ENCODE assay signal across 8 cellular contexts in genomic region chr11:119335091-119335654, GRCh38. TPM values are rescaled to one million over a fixed set of nuclear protein-coding genes. Genes with fewer than 3 reads are reported as not detected.
DNase-seq lines count a peak whose midpoint lies in the region; ATAC-seq, FAIRE-seq and TF ChIP-seq lines count a peak whose summit lies in the region.

No MANE protein-coding gene starts in this region.

- ATAC-seq in activated CD4-positive, alpha-beta T cell treated with anti-CD3 and anti-CD28 coated beads for 36 hours = no peak
- ATAC-seq in activated naive CD8-positive, alpha-beta T cell treated with anti-CD3 and anti-CD28 coated beads, Interleukin-2, amount 50 U/mL, for 24 hours = no peak
- ATAC-seq in left lobe of liver (no peak), HG02642 (IDR thresholded peaks at IDR 0.05; ENCODE audit: poor library complexity, unreplicated experiment) (no peak)

- peaks cover 29% of the 10 kb centered on the region for H3K4me1 Mint-ChIP-seq in activated CD4-positive, alpha-beta T cell treated with anti-CD3 and anti-CD28 coated beads for 36 hours
- peaks cover 27% of the 10 kb centered on the region for H3K4me1 Mint-ChIP-seq in activated naive CD8-positive, alpha-beta T cell treated with anti-CD3 and anti-CD28 coated beads, Interleukin-2, amount 50 U/mL, for 24 hours

- no peaks in the 10 kb centered on the region for H3K27me3 ChIP-seq in testis

- no peak for TF ChIP-seq CTCF in testis (IDR thresholded peaks at IDR 0.05)

- H3K36me3 Mint-ChIP-seq in activated CD4-positive, alpha-beta T cell treated with anti-CD3 and anti-CD28 coated beads for 36 hours (ENCODE audit: low read depth) = peaks cover 7% of the 10 kb centered on the region
- H3K36me3 Mint-ChIP-seq in activated naive CD8-positive, alpha-beta T cell treated with anti-CD3 and anti-CD28 coated beads, Interleukin-2, amount 50 U/mL, for 24 hours (ENCODE audit: low read depth) = peaks cover 7% of the 10 kb centered on the region

- no peaks in the 10 kb centered on the region for H3K36me3 ChIP-seq in testis (ENCODE audit: low read depth, missing control alignments)

- intact Hi-C loops in activated CD4-positive, alpha-beta T cell treated with anti-CD3 and anti-CD28 coated beads for 36 hours (cut with DNase I, micrococcal nuclease) = loop anchor here in 1 of 2 experiments (5.0 kb wide), 1 partner anchor 137 kb away; no protein-coding TSS in a partner anchor
- intact Hi-C loops in testis (cut with DNase I; ENCODE audit: low total_unique reads) = no loop called here

- CTCF ChIA-PET in activated CD4-positive, alpha-beta T cell treated with anti-CD3 and anti-CD28 coated beads for 36 hours (lab: Charles Lee) = interaction anchor here (1.4 kb wide), 2 partner anchors 8 to 21 kb away, joined by 4 read pairs; no protein-coding TSS in a partner anchor

- no peak for DNase-seq in activated CD4-positive, alpha-beta T cell treated with anti-CD3 and anti-CD28 coated beads for 36 hours
- no peak for DNase-seq in activated CD4-positive, alpha-beta T cell treated with anti-CD3 and anti-CD28 coated beads for 48 hours
- no peak for DNase-seq in activated naive CD8-positive, alpha-beta T cell treated with anti-CD3 and anti-CD28 coated beads, Interleukin-2, amount 50 U/mL, for 24 hours
- DNase-seq in left lobe of liver (ENCODE audit: low spot score) (peak; percentile 47), testis (no peak), DMS153 (lab: John Stamatoyannopoulos, UW) (no peak), RCC 7860 (ENCODE audit: low spot score) (no peak)

- no peak for FAIRE-seq in RCC 7860 (lab: Jason Lieb, UNC)

- POLR2A ChIA-PET in activated CD4-positive, alpha-beta T cell treated with anti-CD3 and anti-CD28 coated beads for 36 hours (lab: Charles Lee) = interaction anchor here (0.6 kb wide), 1 partner anchor 20 kb away, joined by 3 read pairs; no protein-coding TSS in a partner anchor

- peak overlapping the region; percentile 60 to 92 for H3K27ac ChIP-seq in testis

- peaks cover 9% of the 10 kb centered on the region for H3K27me3 Mint-ChIP-seq in activated CD4-positive, alpha-beta T cell treated with anti-CD3 and anti-CD28 coated beads for 36 hours
- peaks cover 17% of the 10 kb centered on the region for H3K27me3 Mint-ChIP-seq in activated naive CD8-positive, alpha-beta T cell treated with anti-CD3 and anti-CD28 coated beads, Interleukin-2, amount 50 U/mL, for 24 hours

- WGBS in testis, 2 donors = 42 to 57% methylated on average over 8 to 15 of the region's 15 CpGs

- H3K27ac Mint-ChIP-seq in activated CD4-positive, alpha-beta T cell treated with anti-CD3 and anti-CD28 coated beads for 36 hours = peak overlapping the region; percentile 99
- peak overlapping the region; percentile 94 for H3K27ac Mint-ChIP-seq in activated naive CD8-positive, alpha-beta T cell treated with anti-CD3 and anti-CD28 coated beads, Interleukin-2, amount 50 U/mL, for 24 hours

- peaks cover 23% of the 10 kb centered on the region for H3K4me1 ChIP-seq in testis

- H3K9me3 ChIP-seq in testis = no peaks in the 10 kb centered on the region

- TF ChIP-seq POLR2A in testis (IDR thresholded peaks at IDR 0.05) = no peak

- no peaks in the 10 kb centered on the region for H3K9me3 Mint-ChIP-seq in activated CD4-positive, alpha-beta T cell treated with anti-CD3 and anti-CD28 coated beads for 36 hours (ENCODE audit: low read depth)
- H3K9me3 Mint-ChIP-seq in activated naive CD8-positive, alpha-beta T cell treated with anti-CD3 and anti-CD28 coated beads, Interleukin-2, amount 50 U/mL, for 24 hours = no peaks in the 10 kb centered on the region

- peak overlapping the region; percentile 70 to 95 for H3K4me3 ChIP-seq in testis

- peak overlapping the region; percentile 99 for H3K4me3 Mint-ChIP-seq in activated CD4-positive, alpha-beta T cell treated with anti-CD3 and anti-CD28 coated beads for 36 hours
- peak overlapping the region; percentile 96 for H3K4me3 Mint-ChIP-seq in activated naive CD8-positive, alpha-beta T cell treated with anti-CD3 and anti-CD28 coated beads, Interleukin-2, amount 50 U/mL, for 24 hours

RNA-seq across cellular contexts. Expression of gene RNF26, which starts 0.8 kb away (rescaled TPM):
- total RNA-seq in activated CD4-positive, alpha-beta T cell treated with anti-CD3 and anti-CD28 coated beads for 36 hours = 10 to 100 TPM; 29.9 TPM
- total RNA-seq in left lobe of liver (15.0 TPM), testis (10 to 100 TPM; 28.2 to 31.0 TPM)
- 37.1 TPM for polyA plus RNA-seq in testis (ENCODE audit: insufficient read depth, low read depth, low replicate concordance)

RNA-seq across cellular contexts. Expression of gene C1QTNF5, which starts 5.5 kb away (rescaled TPM):
- total RNA-seq in activated CD4-positive, alpha-beta T cell treated with anti-CD3 and anti-CD28 coated beads for 36 hours = not detected
- total RNA-seq in left lobe of liver (4.7 TPM), testis (1 to 10 TPM; 4.7 to 5.3 TPM)
- 12.6 TPM for polyA plus RNA-seq in testis (ENCODE audit: insufficient read depth, low read depth, low replicate concordance)

RNA-seq across cellular contexts. Expression of gene MFRP, which starts 11.3 kb away (rescaled TPM):
- not detected for total RNA-seq in activated CD4-positive, alpha-beta T cell treated with anti-CD3 and anti-CD28 coated beads for 36 hours
- total RNA-seq in left lobe of liver = not detected
- not detected for total RNA-seq in testis
- not detected for polyA plus RNA-seq in testis (ENCODE audit: insufficient read depth, low read depth, low replicate concordance)

RNA-seq across cellular contexts. Expression of gene MCAM, which starts 18.2 kb away (rescaled TPM):
- 1 to 10 TPM; 6.8 to 6.9 TPM for total RNA-seq in activated CD4-positive, alpha-beta T cell treated with anti-CD3 and anti-CD28 coated beads for 36 hours
- 1.5 TPM for total RNA-seq in left lobe of liver
- 10 to 100 TPM; 39.1 to 45.1 TPM for total RNA-seq in testis
- 43.1 TPM for polyA plus RNA-seq in testis (ENCODE audit: insufficient read depth, low read depth, low replicate concordance)

RNA-seq across cellular contexts. Expression of gene USP2, which starts 46.3 kb away (rescaled TPM):
- total RNA-seq in activated CD4-positive, alpha-beta T cell treated with anti-CD3 and anti-CD28 coated beads for 36 hours = under 1 TPM; 0.58 to 0.71 TPM
- total RNA-seq in left lobe of liver (10.9 TPM), testis (100 to 1,000 TPM in 1 of 2 donors, 10 to 100 TPM in 1; 41.2 to 100 TPM)
- polyA plus RNA-seq in testis (ENCODE audit: insufficient read depth, low read depth, low replicate concordance) = 168 TPM
